ENCODE assay signal across 9 cellular contexts in genomic region chr7:129168219-129168991, GRCh38. TPM values are rescaled to one million over a fixed set of nuclear protein-coding genes. Genes with fewer than 3 reads are reported as not detected.
A peak's percentile ranks its signal among the peaks of the same experiment; 100 is the strongest.
DNase-seq lines count a peak whose midpoint lies in the region; ATAC-seq and TF ChIP-seq lines count a peak whose summit lies in the region.
"Had no signal": no experiment of that assay in that cellular context is flagged by ENCODE, and none has a peak within 500 bp of the region (broad histone marks: within the 10 kb centered on the region; RNA-seq: fewer than 3 reads in every experiment).

No MANE protein-coding gene starts in this region.

- H2AFZ ChIP-seq in GM23248 = peak overlapping the region; percentile 85

- peak overlapping the region; percentile 69; the same call in 1 of the 2 replicates for H3K4me3 ChIP-seq in GM23248
- H3K4me3 ChIP-seq in psoas muscle = peak overlapping the region; percentile 62

- H3K27me3 ChIP-seq in GM23248 (replicated peaks; ENCODE audit: insufficient read depth) (0 out of 2 replicates have a peak, but pooled peaks cover 9% of the 10 kb centered on the region), psoas muscle (ENCODE audit: insufficient read depth in 3 of 3, low read length in 2 of 3) (no peaks in the 10 kb centered on the region)

- H3K4me3 Mint-ChIP-seq in activated B cell treated with CpG ODN at 0.5 μM for 24 hours = peak overlapping the region; percentile 83

- TF ChIP-seq CTCF in activated B cell treated with CpG ODN at 0.5 μM for 24 hours (IDR thresholded peaks at IDR 0.05) = no peak
- TF ChIP-seq CTCF in psoas muscle (IDR thresholded peaks at IDR 0.05) = no peak

- in situ Hi-C loops in GM23248 (cut with MboI) = no loop called here

- POLR2A ChIA-PET in activated B cell treated with CpG ODN at 0.5 μM for 24 hours (lab: Charles Lee) = interaction anchor here (0.7 to 5.0 kb wide), 8 partner anchors 16 to 229 kb away, joined by 3 to 49 read pairs (median 7); partner anchors contain the start of genes TNPO3 and TSPAN33

- H3K4me2 ChIP-seq in GM23248 (ENCODE audit: unreplicated experiment) = peak overlapping the region; percentile 56

- CTCF ChIA-PET in activated B cell treated with CpG ODN at 0.5 μM for 24 hours (lab: Charles Lee) = interaction anchor here (1.4 to 2.0 kb wide), 2 partner anchors 24 to 76 kb away, joined by 5 to 9 read pairs; partner anchors contain the start of gene TSPAN33

- DNase-seq in GM23248 (no peak), activated B cell treated with CpG ODN at 0.5 μM for 24 hours (no peak), Right ventricle myocardium superior (no peak), psoas muscle (no peak), SKM-1 treated with dmso at 0.1 percent for 144 hours (lab: John Stamatoyannopoulos, UW; ENCODE audit: unreplicated experiment) (no peak)
- no peak for DNase-seq in stimulated activated CD4-positive, alpha-beta T cell treated with anti-CD3 and anti-CD28 coated beads, Interleukin-4, amount 100 ng/mL, for 1 hour
- DNase-seq: NCI-H526 treated with DMSO at 0.1 percent for 48 hours had no signal

- no peak for ATAC-seq in activated B cell treated with CpG ODN at 0.5 μM for 24 hours (ENCODE audit: low read depth)
- ATAC-seq in Right ventricle myocardium superior (ENCODE audit: poor library complexity) = peak; percentile 53
- ATAC-seq in psoas muscle = peak in 2 of 4 donors; percentile 22 to 40
- ATAC-seq in GM19035 (IDR thresholded peaks at IDR 0.05; ENCODE audit: unreplicated experiment) = no peak
- no peak for ATAC-seq in GM18520 (IDR thresholded peaks at IDR 0.05; ENCODE audit: unreplicated experiment)

- intact Hi-C loops in activated B cell treated with CpG ODN at 0.5 μM for 24 hours (cut with micrococcal nuclease) (loop anchor here (2.0 kb wide), 2 partner anchors 20 to 264 kb away; partner anchors contain the start of gene SMO), Right ventricle myocardium superior (cut with DNase I) (no loop called here), psoas muscle (cut with DNase I) (no loop called here)

- WGBS in GM23248 (ENCODE audit: low coverage in 1 of 2, low lambda C conversion rate in 2 of 2, missing lambda C conversion rate in 2 of 2), 2 experiments = 49 to 54% methylated on average over 19 of the region's 19 CpGs
- 53 to 63% (median 53%) methylated on average over 19 of the region's 19 CpGs for WGBS in psoas muscle, 3 donors

- H3K4me1 Mint-ChIP-seq in activated B cell treated with CpG ODN at 0.5 μM for 24 hours = peaks cover 70% of the 10 kb centered on the region

- H3K36me3 Mint-ChIP-seq in activated B cell treated with CpG ODN at 0.5 μM for 24 hours (ENCODE audit: low read depth) = peaks cover 64% of the 10 kb centered on the region

- no peaks in the 10 kb centered on the region for H3K27me3 Mint-ChIP-seq in activated B cell treated with CpG ODN at 0.5 μM for 24 hours

- H3K4me1 ChIP-seq in GM23248 (ENCODE audit: insufficient read depth) = no peaks in the 10 kb centered on the region
- H3K4me1 ChIP-seq in psoas muscle = no peaks in the 10 kb centered on the region

- H3F3A ChIP-seq in GM23248 (ENCODE audit: insufficient read depth) = no peaks in the 10 kb centered on the region

- H3K27ac ChIP-seq in GM23248 = no peak overlapping the region
- no peak overlapping the region for H3K27ac ChIP-seq in psoas muscle

- no peak overlapping the region for H3K9ac ChIP-seq in GM23248

- no peaks in the 10 kb centered on the region for H4K20me1 ChIP-seq in GM23248 (ENCODE audit: insufficient read depth)

- no peaks in the 10 kb centered on the region for H3K9me2 ChIP-seq in GM23248 (ENCODE audit: insufficient read depth)

- H3K9me3 ChIP-seq in GM23248 (ENCODE audit: low read depth) (no peaks in the 10 kb centered on the region), psoas muscle (no peaks in the 10 kb centered on the region)

- no peaks in the 10 kb centered on the region for H3K9me3 Mint-ChIP-seq in activated B cell treated with CpG ODN at 0.5 μM for 24 hours

- H3K36me3 ChIP-seq in GM23248 (ENCODE audit: low read depth) (no peaks in the 10 kb centered on the region), psoas muscle (ENCODE audit: insufficient read depth in 1 of 2, low read depth in 1 of 2) (peaks cover 0 to 6% of the 10 kb centered on the region in 2 donors)

- no peaks in the 10 kb centered on the region for H3K79me2 ChIP-seq in GM23248 (ENCODE audit: insufficient read depth)

- H3K27ac Mint-ChIP-seq in activated B cell treated with CpG ODN at 0.5 μM for 24 hours = peak overlapping the region; percentile 77

RNA-seq across cellular contexts. Expression of gene SMO, which starts 20.0 kb away (rescaled TPM):
- total RNA-seq in GM23248 (2014; rRNA removed; shearing (Covaris generic)) = 14.7 and 16.3 TPM in 2 replicates
- polyA plus RNA-seq in GM23248 (2016; fragmentation: Nextera tagmentation; extraction: Ambion mirVana) (2.3 and 2.5 TPM in 2 replicates), psoas muscle (1 to 10 TPM in 1 of 3 donors, under 1 TPM in 2; 0.52 to 1.1 (median 0.93) TPM)
- total RNA-seq in activated B cell treated with CpG ODN at 0.5 μM for 24 hours (0.66 and 1.8 TPM in 2 replicates), Right ventricle myocardium superior (5.0 TPM), psoas muscle (1 to 10 TPM; 1.4 to 6.0 (median 2.6) TPM)

RNA-seq across cellular contexts. Expression of gene TSPAN33, which starts 23.9 kb away (rescaled TPM):
- total RNA-seq in GM23248 (2014; rRNA removed; shearing (Covaris generic)) = 0.76 TPM in 2 replicates
- not detected in 2 replicates for polyA plus RNA-seq in GM23248 (2016; fragmentation: Nextera tagmentation; extraction: Ambion mirVana)
- 332 and 341 TPM in 2 replicates for total RNA-seq in activated B cell treated with CpG ODN at 0.5 μM for 24 hours
- 11.8 TPM for total RNA-seq in Right ventricle myocardium superior
- 10 to 100 TPM in 2 of 4 donors, 1 to 10 TPM in 2; 9.1 to 15.4 (median 12.1) TPM for total RNA-seq in psoas muscle
- 1 to 10 TPM; 2.2 to 6.6 (median 4.7) TPM for polyA plus RNA-seq in psoas muscle

RNA-seq across cellular contexts. Expression of gene AHCYL2, which starts 56.4 kb away (rescaled TPM):
- 8.9 and 9.5 TPM in 2 replicates for total RNA-seq in GM23248 (2014; rRNA removed; shearing (Covaris generic))
- 1.9 and 2.3 TPM in 2 replicates for polyA plus RNA-seq in GM23248 (2016; fragmentation: Nextera tagmentation; extraction: Ambion mirVana)
- total RNA-seq in activated B cell treated with CpG ODN at 0.5 μM for 24 hours = 10.9 and 11.6 TPM in 2 replicates
- 6.7 TPM for total RNA-seq in Right ventricle myocardium superior
- total RNA-seq in psoas muscle = 10 to 100 TPM; 24.8 to 39.2 (median 31.4) TPM
- 10 to 100 TPM in 1 of 3 donors, 1 to 10 TPM in 2; 4.4 to 22.9 (median 8.6) TPM for polyA plus RNA-seq in psoas muscle

Comparison
In these comparisons a context has a peak if more than half of its experiments do, and no peak if none do; other contexts are left out.
1. RNA of gene TSPAN33, which starts 23.9 kb away (total RNA-seq): 332 to 341 TPM in activated B cell treated with CpG ODN at 0.5 μM for 24 hours; 9.1 to 15.4 TPM in psoas muscle, 11.8 TPM in Right ventricle myocardium superior (single experiment) and 0.76 TPM in GM23248; every median in the first group is over 10 times any median in the second.